Comparison of ENCODE assay signal across 7 cellular contexts in the genomic region with DNA sequence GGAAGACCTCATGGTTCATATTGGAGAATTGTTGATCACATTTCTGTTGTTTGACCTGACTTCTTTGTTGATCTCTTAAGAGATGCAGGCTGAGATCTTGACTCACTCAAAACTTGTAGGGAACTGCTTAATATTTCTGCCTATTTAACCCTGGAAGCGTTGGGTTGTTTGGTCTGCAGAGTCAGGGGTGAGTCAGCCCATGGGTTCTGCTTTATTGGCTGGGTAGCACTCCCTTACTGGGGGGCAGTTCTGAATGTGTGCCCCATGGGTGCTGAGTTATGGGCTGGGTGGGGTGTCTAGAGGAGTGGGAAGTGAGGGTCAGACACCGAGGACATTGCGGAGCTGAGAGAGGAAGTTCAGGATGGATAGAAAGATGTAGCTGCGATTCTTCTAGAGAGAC.
DNase-seq lines count a peak whose midpoint lies in the region; ATAC-seq and TF ChIP-seq lines count a peak whose summit lies in the region.

No MANE protein-coding gene starts in this region.

- no peak overlapping the region for H3K4me3 ChIP-seq in HL-60 (replicated peaks; ENCODE audit: insufficient read depth, low read length)
- peak overlapping the region; percentile 59 for H3K4me3 ChIP-seq in thoracic aorta

- no peaks in the 10 kb centered on the region for H3K27me3 ChIP-seq in HL-60 (ENCODE audit: insufficient read depth, poor library complexity, severe bottlenecking)
- H3K27me3 ChIP-seq in thoracic aorta (replicated peaks; ENCODE audit: insufficient read depth), result no peaks in the 10 kb centered on the region

- no peaks in the 10 kb centered on the region for H3K27me3 Mint-ChIP-seq in MCF 10A (ENCODE audit: insufficient read depth, unreplicated experiment)

- POLR2A ChIA-PET in MCF 10A (lab: Yijun Ruan, JAX), result interaction anchor here (0.6 kb wide), 1 partner anchor 12 kb away, joined by 3 read pairs; no protein-coding TSS in a partner anchor

- no peak overlapping the region for H3K4me3 Mint-ChIP-seq in MCF 10A (ENCODE audit: unreplicated experiment)

- no peaks in the 10 kb centered on the region for H3K36me3 ChIP-seq in thoracic aorta

- TF ChIP-seq CTCF in HL-60 (IDR thresholded peaks at IDR 0.05; ENCODE audit: insufficient read depth, low read length), result no peak
- TF ChIP-seq CTCF in MCF 10A (IDR thresholded peaks at IDR 0.05; ENCODE audit: unreplicated experiment), result no peak
- no peak for TF ChIP-seq CTCF in thoracic aorta (IDR thresholded peaks at IDR 0.05)

- ATAC-seq in thoracic aorta (ENCODE audit: insufficient number of reproducible peaks, low FRiP score, low read depth), result no peak
- no peak for ATAC-seq in GM18867 (IDR thresholded peaks at IDR 0.05; ENCODE audit: unreplicated experiment)
- ATAC-seq in GM19463 (IDR thresholded peaks at IDR 0.05; ENCODE audit: unreplicated experiment), result no peak

- H3K9me3 Mint-ChIP-seq in MCF 10A (ENCODE audit: unreplicated experiment), result peaks cover 10% of the 10 kb centered on the region

- peaks cover 9% of the 10 kb centered on the region for H3K36me3 Mint-ChIP-seq in MCF 10A (ENCODE audit: insufficient read depth, unreplicated experiment)

- intact Hi-C loops in MCF 10A (cut with micrococcal nuclease), result no loop called here

- peaks cover 34 to 89% of the 10 kb centered on the region in 2 donors for H3K4me1 ChIP-seq in thoracic aorta (ENCODE audit: control insufficient read depth in 1 of 2, low read depth in 2 of 2)

- no peaks in the 10 kb centered on the region for H3K9me3 ChIP-seq in thoracic aorta

- H3K27ac Mint-ChIP-seq in MCF 10A (ENCODE audit: low read depth, unreplicated experiment), result no peak overlapping the region

- peaks cover 36% of the 10 kb centered on the region for H3K4me1 Mint-ChIP-seq in MCF 10A (ENCODE audit: insufficient read depth, unreplicated experiment)

- no peak overlapping the region for H3K27ac ChIP-seq in HL-60 (replicated peaks)
- H3K27ac ChIP-seq in thoracic aorta, result peak overlapping the region; percentile 45 to 68

- CTCF ChIA-PET in MCF 10A (lab: Yijun Ruan, JAX), result interaction anchor here (0.8 to 1.4 kb wide), 3 partner anchors 18 to 88 kb away, joined by 3 to 6 read pairs (median 5); no protein-coding TSS in a partner anchor

- peak; percentile 3 to 22 for DNase-seq in HL-60 (ENCODE audit: low read depth in 1 of 2, low spot score in 1 of 2)
- peak; percentile 12 for DNase-seq in MCF 10A (ENCODE audit: unreplicated experiment)
- peak; percentile 49 for DNase-seq in kidney glomerular epithelial cell (lab: John Stamatoyannopoulos, UW)
- DNase-seq in thoracic aorta (ENCODE audit: low spot score), result no peak
- no peak for DNase-seq in activated CD4-positive, alpha-beta T cell treated with anti-CD3 and anti-CD28 coated beads for 4 hours

- no TSS peak for BruUV-seq in MCF 10A (replicated peaks; lab: Mats Ljungman, UMichigan)

Comparison
In these comparisons a context has a peak if more than half of its experiments do, and no peak if none do; other contexts are left out.
1. DNase-seq: peak in HL-60 (2 of 2), MCF 10A (single experiment) and kidney glomerular epithelial cell (single experiment); none in thoracic aorta (single experiment) and activated CD4-positive, alpha-beta T cell treated with anti-CD3 and anti-CD28 coated beads for 4 hours (0 of 2).